Comparison of ENCODE assay signal across 21 cellular contexts in the genomic region with DNA sequence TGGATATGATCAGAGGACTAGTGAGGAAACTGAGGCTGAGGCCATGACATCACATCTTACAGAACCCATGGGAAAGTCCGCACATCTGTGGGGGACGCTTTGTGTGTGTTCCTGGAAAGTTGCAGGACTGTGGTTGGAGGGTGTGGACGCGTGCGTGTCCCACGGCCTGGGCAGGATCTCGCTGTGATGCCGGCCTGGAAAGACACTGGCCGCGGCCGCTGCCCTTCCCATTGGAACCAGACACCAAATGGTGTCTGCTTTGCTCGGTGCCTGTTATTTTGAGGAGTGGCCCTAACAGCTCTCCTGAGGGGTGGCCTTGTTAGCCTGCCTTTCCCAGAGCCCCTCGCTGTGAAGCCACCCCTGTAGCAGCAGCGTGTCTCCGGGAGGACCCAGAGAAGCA.
"Had no signal": no experiment of that assay in that cellular context is flagged by ENCODE, and none has a peak within 500 bp of the region (broad histone marks: within the 10 kb centered on the region; RNA-seq: fewer than 3 reads in every experiment).

No MANE protein-coding gene starts in this region.

- DNase-seq: cerebellar nuclear complex; cortex of kidney; effector memory CD8-positive, alpha-beta T cell; natural killer cell; psoas muscle; right cardiac atrium; sigmoid colon; stimulated activated CD4-positive, alpha-beta T cell treated with anti-CD3 and anti-CD28 coated beads, Interleukin-2, amount 100 ng/mL, for 24 hours; stimulated activated CD4-positive, alpha-beta T cell treated with anti-CD3 and anti-CD28 coated beads, Interleukin-4, amount 100 ng/mL, for 24 hours; stimulated activated naive CD4-positive, alpha-beta T cell treated with Interleukin-2 at 50 U/mL for 16 hours; substantia nigra; testis; tibial artery; upper lobe of right lung; uterus had no signal

- H3K27ac ChIP-seq: parathyroid adenoma, psoas muscle, sigmoid colon, testis, tibial artery, upper lobe of right lung, uterus had no signal

- H3K9ac ChIP-seq: parathyroid adenoma had no signal

- H3K27me3 ChIP-seq: testis, uterus had no signal

- H3K4me3 ChIP-seq: lung, psoas muscle, sigmoid colon, testis, tibial artery, upper lobe of right lung, uterus had no signal

- ATAC-seq: effector memory CD8-positive, alpha-beta T cell; natural killer cell; right cardiac atrium; stimulated activated effector memory CD8-positive, alpha-beta T cell treated with anti-CD3 and anti-CD28 coated beads, Interleukin-12 subunit alpha, Interleukin-12 subunit beta, amount 100 ng/mL, for 72 hours had no signal

- H3K36me3 Mint-ChIP-seq: memory B cell; natural killer cell; stimulated activated effector memory CD8-positive, alpha-beta T cell treated with anti-CD3 and anti-CD28 coated beads, Interleukin-12 subunit alpha, Interleukin-12 subunit beta, amount 100 ng/mL, for 72 hours had no signal

- FAIRE-seq: frontal cortex, keratinocyte had no signal

- H3K36me3 ChIP-seq: sigmoid colon, tibial artery, upper lobe of right lung, uterus had no signal

- H3K9me3 ChIP-seq: psoas muscle, sigmoid colon, testis, tibial artery, upper lobe of right lung, uterus had no signal

- H3K4me1 Mint-ChIP-seq: memory B cell; natural killer cell; stimulated activated effector memory CD8-positive, alpha-beta T cell treated with anti-CD3 and anti-CD28 coated beads, Interleukin-12 subunit alpha, Interleukin-12 subunit beta, amount 100 ng/mL, for 72 hours had no signal

- H3K4me3 Mint-ChIP-seq: effector memory CD8-positive, alpha-beta T cell; memory B cell; natural killer cell; stimulated activated effector memory CD8-positive, alpha-beta T cell treated with anti-CD3 and anti-CD28 coated beads, Interleukin-12 subunit alpha, Interleukin-12 subunit beta, amount 100 ng/mL, for 72 hours had no signal

- H3K4me1 ChIP-seq: parathyroid adenoma, upper lobe of right lung, uterus had no signal

- H3K9me3 Mint-ChIP-seq: effector memory CD8-positive, alpha-beta T cell; memory B cell; natural killer cell; stimulated activated effector memory CD8-positive, alpha-beta T cell treated with anti-CD3 and anti-CD28 coated beads, Interleukin-12 subunit alpha, Interleukin-12 subunit beta, amount 100 ng/mL, for 72 hours had no signal

- H3K27ac Mint-ChIP-seq: effector memory CD8-positive, alpha-beta T cell; memory B cell; natural killer cell had no signal
